In genomic region chr10:63260860-63261251, GRCh38 we compare ENCODE assay signal across 11 cellular contexts.
DNase-seq lines count a peak whose midpoint lies in the region; ATAC-seq and TF ChIP-seq lines count a peak whose summit lies in the region.
"Had no signal": no experiment of that assay in that cellular context is flagged by ENCODE, and none has a peak within 500 bp of the region (broad histone marks: within the 10 kb centered on the region; RNA-seq: fewer than 3 reads in every experiment).

No MANE protein-coding gene starts in this region.

- no peaks in the 10 kb centered on the region for H3K9me3 ChIP-seq in CD8-positive, alpha-beta memory T cell (ENCODE audit: low read length)
- H3K9me3 ChIP-seq in psoas muscle: no peaks in the 10 kb centered on the region

- H3K4me3 Mint-ChIP-seq in CD8-positive, alpha-beta memory T cell: peak overlapping the region in 5 of 7 donors; percentile 29 to 76 (median 62)
- H3K4me3 Mint-ChIP-seq in activated naive CD8-positive, alpha-beta T cell: peak overlapping the region; percentile 59

- H3K4me1 ChIP-seq in CD8-positive, alpha-beta memory T cell (ENCODE audit: insufficient read depth, low read length): peaks cover 81% of the 10 kb centered on the region
- H3K4me1 ChIP-seq in psoas muscle: peaks cover 77% of the 10 kb centered on the region

- H3K36me3 ChIP-seq in CD8-positive, alpha-beta memory T cell (ENCODE audit: insufficient read depth, low read length): no peaks in the 10 kb centered on the region
- H3K36me3 ChIP-seq in psoas muscle (ENCODE audit: insufficient read depth in 1 of 2, low read depth in 1 of 2): peaks cover 0 to 11% of the 10 kb centered on the region in 2 donors

- ATAC-seq in psoas muscle: no peak
- ATAC-seq in GM19023 (IDR thresholded peaks at IDR 0.05; ENCODE audit: unreplicated experiment): no peak

- H3K4me3 ChIP-seq in CD8-positive, alpha-beta memory T cell (ENCODE audit: low read length): no peak overlapping the region
- H3K4me3 ChIP-seq in psoas muscle: no peak overlapping the region

- H3K27me3 Mint-ChIP-seq in CD8-positive, alpha-beta memory T cell: peaks cover 0 to 2% of the 10 kb centered on the region in 2 donors
- no peaks in the 10 kb centered on the region for H3K27me3 Mint-ChIP-seq in activated naive CD8-positive, alpha-beta T cell

- CTCF ChIA-PET in CD8-positive, alpha-beta memory T cell (lab: Charles Lee): no interaction called here

- H3K9me3 Mint-ChIP-seq in CD8-positive, alpha-beta memory T cell: no peaks in the 10 kb centered on the region
- H3K9me3 Mint-ChIP-seq in activated naive CD8-positive, alpha-beta T cell (ENCODE audit: low read depth): no peaks in the 10 kb centered on the region

- intact Hi-C loops in psoas muscle (cut with DNase I): loop anchor here (5.0 to 10.0 kb wide), 2 partner anchors 44 to 204 kb away; partner anchors contain the start of gene JMJD1C (in 1 of the 2)
- intact Hi-C loops in cardiac septum (cut with DNase I): no loop called here

- no peak overlapping the region for H3K27ac ChIP-seq in CD8-positive, alpha-beta memory T cell (ENCODE audit: low read depth, low read length)
- peak overlapping the region; percentile 32 for H3K27ac ChIP-seq in psoas muscle

- POLR2A ChIA-PET in CD8-positive, alpha-beta memory T cell (lab: Charles Lee): no interaction called here

- peaks cover 72 to 94% (median 85%) of the 10 kb centered on the region in 3 donors for H3K4me1 Mint-ChIP-seq in CD8-positive, alpha-beta memory T cell
- peaks cover 75% of the 10 kb centered on the region for H3K4me1 Mint-ChIP-seq in activated naive CD8-positive, alpha-beta T cell (ENCODE audit: low read depth)

- no peak for DNase-seq in CD8-positive, alpha-beta memory T cell
- peak; percentile 88 for DNase-seq in MV-4-11 (lab: John Stamatoyannopoulos, UW)
- DNase-seq in psoas muscle: no peak
- DNase-seq in NCI-H1105 treated with DMSO at 0.1 percent for 48 hours (lab: John Stamatoyannopoulos, UW): no peak
- DNase-seq in activated effector memory CD4-positive, alpha-beta T cell treated with Interleukin-2 at 50 U/mL for 16 hours: no peak
- no peak for DNase-seq in cardiac septum (ENCODE audit: low spot score)
- DNase-seq: erythroblast, NCI-H2171, Right ventricle myocardium superior had no signal

- WGBS in psoas muscle, 3 donors: 81 to 82% (median 81%) methylated on average over 3 of the region's 3 CpGs

- H3K27ac Mint-ChIP-seq in CD8-positive, alpha-beta memory T cell: peak overlapping the region in 2 of 8 donors; percentile 57 to 72
- peak overlapping the region; percentile 66 for H3K27ac Mint-ChIP-seq in activated naive CD8-positive, alpha-beta T cell

- no peaks in the 10 kb centered on the region for H3K27me3 ChIP-seq in CD8-positive, alpha-beta memory T cell (ENCODE audit: insufficient read depth, low read length, poor library complexity, severe bottlenecking)
- no peaks in the 10 kb centered on the region for H3K27me3 ChIP-seq in psoas muscle (ENCODE audit: insufficient read depth in 3 of 3, low read length in 2 of 3)

- H3K36me3 Mint-ChIP-seq in CD8-positive, alpha-beta memory T cell: peaks cover 9 to 55% (median 20%) of the 10 kb centered on the region in 3 donors
- H3K36me3 Mint-ChIP-seq in activated naive CD8-positive, alpha-beta T cell: peaks cover 22% of the 10 kb centered on the region

- TF ChIP-seq CTCF in psoas muscle (IDR thresholded peaks at IDR 0.05): no peak
